Comparison of ENCODE assay signal across 18 cellular contexts in genomic region chr1:111653695-111654094, GRCh38. TPM values are rescaled to one million over a fixed set of nuclear protein-coding genes. Genes with fewer than 3 reads are reported as not detected.
DNase-seq lines count a peak whose midpoint lies in the region; ATAC-seq, FAIRE-seq and TF ChIP-seq lines count a peak whose summit lies in the region.
"Had no signal": no experiment of that assay in that cellular context is flagged by ENCODE, and none has a peak within 500 bp of the region (broad histone marks: within the 10 kb centered on the region; RNA-seq: fewer than 3 reads in every experiment).

No MANE protein-coding gene starts in this region.

- H3K27ac Mint-ChIP-seq in CD14-positive monocyte: peak overlapping the region in 6 of 7 donors; percentile 40 to 76 (median 56)
- H3K27ac Mint-ChIP-seq in central memory CD8-positive, alpha-beta T cell (ENCODE audit: low read depth): peak overlapping the region; percentile 16
- H3K27ac Mint-ChIP-seq in osteocyte (ENCODE audit: unreplicated experiment): no peak overlapping the region

- FAIRE-seq in GM12891 (lab: Jason Lieb, UNC): no peak
- FAIRE-seq: astrocyte, H54 had no signal

- intact Hi-C loops in CD14-positive monocyte (cut with micrococcal nuclease): loop anchor here in 1 of 2 donors (10.0 kb wide), 1 partner anchor 169 kb away; no protein-coding TSS in a partner anchor

- H3K27me3 Mint-ChIP-seq in CD14-positive monocyte (ENCODE audit: low read depth in 3 of 3): no peaks in the 10 kb centered on the region
- H3K27me3 Mint-ChIP-seq in central memory CD8-positive, alpha-beta T cell: no peaks in the 10 kb centered on the region
- no peaks in the 10 kb centered on the region for H3K27me3 Mint-ChIP-seq in osteocyte (ENCODE audit: unreplicated experiment)
- H3K27me3 Mint-ChIP-seq: activated B cell treated with CpG ODN at 0.5 μM for 24 hours had no signal

- no peak for TF ChIP-seq POLR2A in GM12891 (IDR thresholded peaks at IDR 0.05; ENCODE audit: low read depth, low read length)

- ATAC-seq in central memory CD8-positive, alpha-beta T cell (replicated peaks; ENCODE audit: extremely low read depth, poor library complexity, severe bottlenecking): no peak
- ATAC-seq: stimulated activated naive CD8-positive, alpha-beta T cell treated with anti-CD3 and anti-CD28 coated beads, Interleukin-15, Interleukin-2, amounts not matched to agents 100 U/mL and 50 U/mL, for 24 hours had no signal

- no peak for DNase-seq in CD14-positive monocyte (ENCODE audit: low spot score)
- no peak for DNase-seq in GM12891 (ENCODE audit: insufficient read length, low spot score)
- DNase-seq in SKM-1 treated with dmso at 0.1 percent for 144 hours (lab: John Stamatoyannopoulos, UW; ENCODE audit: unreplicated experiment): peak; percentile 69
- DNase-seq in central memory CD8-positive, alpha-beta T cell (ENCODE audit: low spot score in 2 of 2): no peak
- no peak for DNase-seq in NCI-H69 (lab: John Stamatoyannopoulos, UW)
- no peak for DNase-seq in hippocampal formation (lab: John Stamatoyannopoulos, UW)
- DNase-seq in osteocyte (ENCODE audit: extremely low spot score, unreplicated experiment): no peak
- no peak for DNase-seq in HCEC 1CT
- DNase-seq: activated B cell treated with CpG ODN at 0.5 μM for 24 hours; DMS79; midbrain; NCI-H1436; NCI-H345; ovary; PC-9; stimulated activated naive CD8-positive, alpha-beta T cell treated with anti-CD3 and anti-CD28 coated beads, Interleukin-15, Interleukin-2, amounts not matched to agents 100 U/mL and 50 U/mL, for 24 hours had no signal

- H3K4me1 Mint-ChIP-seq in CD14-positive monocyte: peaks cover 42% of the 10 kb centered on the region
- peaks cover 64% of the 10 kb centered on the region for H3K4me1 Mint-ChIP-seq in central memory CD8-positive, alpha-beta T cell
- H3K4me1 Mint-ChIP-seq in osteocyte (ENCODE audit: unreplicated experiment): peaks cover 14% of the 10 kb centered on the region

- H3K36me3 Mint-ChIP-seq in CD14-positive monocyte: peaks cover 7 to 11% of the 10 kb centered on the region in 2 donors
- peaks cover 9% of the 10 kb centered on the region for H3K36me3 Mint-ChIP-seq in central memory CD8-positive, alpha-beta T cell (ENCODE audit: insufficient read depth)
- peaks cover 5% of the 10 kb centered on the region for H3K36me3 Mint-ChIP-seq in osteocyte (ENCODE audit: unreplicated experiment)

- TF ChIP-seq CTCF in CD14-positive monocyte (IDR thresholded peaks at IDR 0.05) (no peak), osteocyte (IDR thresholded peaks at IDR 0.05) (no peak)

- no peak overlapping the region for H3K4me3 Mint-ChIP-seq in CD14-positive monocyte
- no peak overlapping the region for H3K4me3 Mint-ChIP-seq in central memory CD8-positive, alpha-beta T cell
- no peak overlapping the region for H3K4me3 Mint-ChIP-seq in osteocyte (ENCODE audit: unreplicated experiment)
- H3K4me3 Mint-ChIP-seq: activated B cell treated with CpG ODN at 0.5 μM for 24 hours had no signal

- peaks cover 0 to 2% (median 0%) of the 10 kb centered on the region in 7 donors for H3K9me3 Mint-ChIP-seq in CD14-positive monocyte
- no peaks in the 10 kb centered on the region for H3K9me3 Mint-ChIP-seq in central memory CD8-positive, alpha-beta T cell
- no peaks in the 10 kb centered on the region for H3K9me3 Mint-ChIP-seq in osteocyte (ENCODE audit: unreplicated experiment)
- H3K9me3 Mint-ChIP-seq: activated B cell treated with CpG ODN at 0.5 μM for 24 hours had no signal

TF ChIP-seq in GM12891, 5 proteins besides CTCF, POLR2A, EP300 and RAD21:
- TF ChIP-seq SPI1 (IDR thresholded peaks at IDR 0.05; ENCODE audit: low read depth, low read length) (peak; percentile 59), TAF1 (IDR thresholded peaks at IDR 0.05; ENCODE audit: low read depth, low read length) (no peak)

RNA-seq across cellular contexts. Expression of gene RAP1A, which starts 34.1 kb away (rescaled TPM):
- 10 to 100 TPM; 41.2 to 75.3 TPM for polyA plus RNA-seq in CD14-positive monocyte
- 120 TPM for polyA plus RNA-seq in GM12891 (2012; ENCODE audit: low read depth, missing spikeins)
- 48.3 and 51.0 TPM in 2 replicates for total RNA-seq in osteocyte
